In the genomic region with DNA sequence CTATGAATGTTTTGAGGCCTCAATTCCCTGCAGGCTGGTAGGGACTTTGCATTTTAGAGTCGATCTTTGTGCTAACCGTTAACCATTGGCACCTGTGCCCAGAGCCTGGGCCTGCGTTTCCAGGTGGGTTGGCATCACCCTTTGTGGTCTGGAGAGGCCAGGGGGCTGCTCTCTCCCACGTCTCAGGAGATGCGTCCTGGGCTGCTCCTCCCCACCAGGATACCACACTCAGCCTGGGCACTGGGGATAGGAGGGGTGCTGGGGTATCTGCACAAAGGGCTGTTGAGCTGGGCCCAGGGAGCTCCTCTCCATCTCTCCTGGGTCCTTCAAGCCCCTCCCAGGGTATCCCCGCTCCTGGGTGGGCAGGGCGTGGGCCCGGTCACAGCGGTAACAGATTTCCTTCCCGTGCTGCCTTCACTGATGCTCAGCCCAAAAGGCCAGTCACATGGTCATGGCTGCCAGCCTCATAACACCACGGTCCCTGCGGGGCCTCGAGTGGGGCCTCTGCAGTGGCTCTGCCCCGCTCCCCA, we compare ENCODE assay signal across 26 cellular contexts.
"Had no signal": no experiment of that assay in that cellular context is flagged by ENCODE, and none has a peak within 500 bp of the region (broad histone marks: within the 10 kb centered on the region; RNA-seq: fewer than 3 reads in every experiment).

No MANE protein-coding gene starts in this region.

- H3K4me1 ChIP-seq: ascending aorta, SJCRH30 had no signal

- DNase-seq: activated CD4-positive, alpha-beta T cell treated with anti-CD3 and anti-CD28 coated beads, Interleukin-2, amount 10 ng/mL, durations not matched to agents 24 days and 14 days; activated CD4-positive, alpha-beta T cell treated with anti-CD3 and anti-CD28 coated beads, Interleukin-2, amount 50 U/mL, for 4 hours; activated CD8-positive, alpha-beta T cell treated with anti-CD3 and anti-CD28 coated beads for 36 hours; activated gamma-delta T cell; activated naive CD4-positive, alpha-beta T cell treated with Interleukin-2 at 50 U/mL for 16 hours; activated naive CD8-positive, alpha-beta T cell treated with anti-CD3 and anti-CD28 coated beads, Interleukin-2, amount 10 ng/mL, durations not matched to agents 7 days and 5 days; activated T-cell treated with anti-CD3 and anti-CD28 coated beads, Interleukin-2, amount 50 U/mL, for 24 hours; amygdala; KBM-7; NCI-H1092 treated with DMSO at 0.1 percent for 48 hours; NCI-H1417; NCI-H146; NCI-H187; NCI-H2081 treated with DMSO at 0.1 percent for 48 hours; NCI-H345; NCI-H526; NCI-H748 treated with DMSO at 0.1 percent for 48 hours; NK-92 treated with Interleukin-12 subunit alpha and Interleukin-12 subunit beta, amount 100 ng/mL, for 24 hours; PC-9; SJCRH30; T1000 had no signal

- H3K27me3 ChIP-seq: ascending aorta, cardiac muscle cell had no signal

- H3K9me3 ChIP-seq: ascending aorta, SJCRH30 had no signal

- H3K27ac ChIP-seq: ascending aorta, cardiac muscle cell, PC-9, RWPE1, SJCRH30, SK-N-MC had no signal

- ATAC-seq: activated CD8-positive, alpha-beta T cell treated with anti-CD3 and anti-CD28 coated beads for 36 hours; Right ventricle myocardium inferior had no signal

- H3K36me3 ChIP-seq: ascending aorta, cardiac muscle cell, SJCRH30 had no signal

- H3K4me3 ChIP-seq: ascending aorta, cardiac muscle cell, PC-9, SJCRH30, SK-N-MC had no signal
